Comparison of ENCODE assay signal across 1 cellular context in genomic region chr20:44959896-44960852, GRCh38.
TF ChIP-seq lines count a peak whose summit lies in the region.

Gene TOMM34 (minus strand): TSS chr20:44960397. CDS start chr20:44960333, 64 bp downstream.

TF ChIP-seq in HepG2, 621 proteins besides CTCF, POLR2A, EP300 and RAD21 (continued from another document and continues in another):
- TF ChIP-seq ZEB1 (IDR thresholded peaks at IDR 0.05; ENCODE audit: insufficient replicate concordance, low read depth) (peak; percentile 49), SIN3A (IDR thresholded peaks at IDR 0.05; ENCODE audit: borderline replicate concordance, low read depth, low read length) (peak; percentile 87; the same call in 1 of the 2 replicates), ZNF660 (CRISPR knock-in tag; IDR thresholded peaks at IDR 0.05; ENCODE audit: borderline replicate concordance, low read depth) (no peak), ZNF766 (CRISPR knock-in tag; IDR thresholded peaks at IDR 0.05; ENCODE audit: borderline replicate concordance) (peak; percentile 83; the same call in 1 of the 2 replicates), XRCC5 (optimal IDR thresholded peaks at IDR 0.05; ENCODE audit: low read length) (peak; percentile 80), MTF1 (CRISPR knock-in tag; IDR thresholded peaks at IDR 0.05) (no peak), DMAP1 (CRISPR knock-in tag; IDR thresholded peaks at IDR 0.05) (peak; percentile 96), AFF4 (CRISPR knock-in tag; IDR thresholded peaks at IDR 0.05) (0 out of 2 replicates have a peak, but pooled peaks have one; percentile 63), RXRA (CRISPR knock-in tag; IDR thresholded peaks at IDR 0.05) (peak; percentile 85), FOSL2 (CRISPR knock-in tag; IDR thresholded peaks at IDR 0.05) (peak; percentile 54; the same call in 1 of the 2 replicates), ETS1 (CRISPR knock-in tag; IDR thresholded peaks at IDR 0.05) (peak; percentile 96; the same call in 1 of the 2 replicates), ZNF616 (CRISPR knock-in tag; IDR thresholded peaks at IDR 0.05; ENCODE audit: low read depth) (peak; percentile 96), MLLT10 (CRISPR knock-in tag; IDR thresholded peaks at IDR 0.05) (no peak), ZBTB25 (CRISPR knock-in tag; IDR thresholded peaks at IDR 0.05) (peak; percentile 92; the same call in 1 of the 2 replicates), THAP8 (CRISPR knock-in tag; IDR thresholded peaks at IDR 0.05; ENCODE audit: borderline replicate concordance) (peak; percentile 93; the same call in 1 of the 2 replicates), ZNF589 (CRISPR knock-in tag; conservative IDR thresholded peaks at IDR 0.05) (peak; percentile 98), ZNF713 (CRISPR knock-in tag; IDR thresholded peaks at IDR 0.05) (0 out of 2 replicates have a peak, but pooled peaks have one; percentile 95), NR1H2 (CRISPR knock-in tag; IDR thresholded peaks at IDR 0.05; ENCODE audit: borderline replicate concordance, low read depth) (peak; percentile 90), XBP1 (CRISPR knock-in tag; IDR thresholded peaks at IDR 0.05) (no peak; the same call in 1 of the 2 replicates), ZSCAN5A (CRISPR knock-in tag; IDR thresholded peaks at IDR 0.05; ENCODE audit: borderline replicate concordance) (peak; percentile 86; the same call in 1 of the 2 replicates), ZMYM2 (CRISPR knock-in tag; IDR thresholded peaks at IDR 0.05) (peak; percentile 82; the same call in 1 of the 2 replicates), KLF15 (CRISPR knock-in tag; IDR thresholded peaks at IDR 0.05; ENCODE audit: borderline replicate concordance) (peak; percentile 94), HNRNPL (IDR thresholded peaks at IDR 0.05; ENCODE audit: low read depth, low read length) (0 out of 2 replicates have a peak, but pooled peaks have one; percentile 44), HNF4A (CRISPR knock-in tag; IDR thresholded peaks at IDR 0.05) (no peak; the same call in 1 of the 2 replicates), HDAC1 (CRISPR knock-in tag; IDR thresholded peaks at IDR 0.05) (peak; percentile 95), ZSCAN22 (CRISPR knock-in tag; IDR thresholded peaks at IDR 0.05) (peak; percentile 69; the same call in 1 of the 2 replicates), MAZ (IDR thresholded peaks at IDR 0.05; ENCODE audit: borderline replicate concordance, low read depth, low read length) (peak; percentile 79), MAZ (CRISPR knock-in tag; IDR thresholded peaks at IDR 0.05; ENCODE audit: low read depth) (peak; percentile 87), PCBP1 (IDR thresholded peaks at IDR 0.05; ENCODE audit: borderline replicate concordance, low read depth, low read length) (no peak), TFDP1 (CRISPR knock-in tag; IDR thresholded peaks at IDR 0.05; ENCODE audit: borderline replicate concordance) (peak; percentile 97), KLF12 (CRISPR knock-in tag; IDR thresholded peaks at IDR 0.05; ENCODE audit: borderline replicate concordance) (peak; percentile 77; the same call in 1 of the 2 replicates), ZNF792 (CRISPR knock-in tag; IDR thresholded peaks at IDR 0.05) (peak; percentile 93; the same call in 1 of the 2 replicates), ZNF609 (CRISPR knock-in tag; IDR thresholded peaks at IDR 0.05; ENCODE audit: borderline replicate concordance) (peak; percentile 59; the same call in 1 of the 2 replicates), ZSCAN9 (CRISPR knock-in tag; IDR thresholded peaks at IDR 0.05; ENCODE audit: borderline replicate concordance) (peak; percentile 98), HES4 (CRISPR knock-in tag; IDR thresholded peaks at IDR 0.05; ENCODE audit: borderline replicate concordance) (peak; percentile 88; the same call in 1 of the 2 replicates), ZNF879 (CRISPR knock-in tag; IDR thresholded peaks at IDR 0.05) (peak; percentile 98), NRL (CRISPR knock-in tag; IDR thresholded peaks at IDR 0.05; ENCODE audit: borderline replicate concordance) (peak; percentile 100), KDM5B (CRISPR knock-in tag; IDR thresholded peaks at IDR 0.05; ENCODE audit: borderline replicate concordance) (peak; percentile 99; the same call in 1 of the 2 replicates), NKX3-1 (CRISPR knock-in tag; IDR thresholded peaks at IDR 0.05) (peak; percentile 89), PHF8 (CRISPR knock-in tag; IDR thresholded peaks at IDR 0.05) (peak; percentile 100), ZHX1 (CRISPR knock-in tag; IDR thresholded peaks at IDR 0.05; ENCODE audit: low read depth) (peak; percentile 91), SOX13 (IDR thresholded peaks at IDR 0.05) (no peak), SOX13 (CRISPR knock-in tag; conservative IDR thresholded peaks at IDR 0.05 in 1 of 2, IDR thresholded peaks at IDR 0.05 in 1 of 2) (peak in 1 of 2 experiments; percentile 56; a peak in 1 of 4 replicates), ATF4 (CRISPR knock-in tag; IDR thresholded peaks at IDR 0.05) (peak in 1 of 2 experiments; percentile 90; a peak in 2 of 4 replicates), KDM6A (CRISPR knock-in tag; IDR thresholded peaks at IDR 0.05; ENCODE audit: low read depth) (no peak), SMC3 (IDR thresholded peaks at IDR 0.05; ENCODE audit: low read length) (no peak), NCOA5 (CRISPR knock-in tag; IDR thresholded peaks at IDR 0.05) (no peak)
